3 cellular contexts compared by ENCODE assay signal in the genomic region with DNA sequence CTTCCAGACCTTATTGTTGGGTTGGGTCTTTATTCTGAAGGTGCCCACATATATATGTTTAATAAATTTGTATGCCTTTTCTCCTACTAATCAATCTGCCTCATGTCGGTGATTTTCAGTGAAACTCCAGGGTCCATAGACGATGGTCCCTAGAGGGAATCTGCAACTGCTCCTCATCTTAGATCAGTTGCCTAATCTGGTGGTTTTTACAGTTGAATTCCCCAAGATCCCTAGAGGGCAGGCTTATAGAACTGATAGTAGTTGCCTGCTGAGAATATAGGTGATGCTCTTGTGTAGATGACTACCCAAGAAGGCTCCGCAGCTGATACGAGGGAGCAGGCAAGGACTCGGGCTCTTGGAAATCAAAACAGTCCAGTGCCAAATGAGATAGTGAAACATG.
"Had no signal": no experiment of that assay in that cellular context is flagged by ENCODE, and none has a peak within 500 bp of the region (broad histone marks: within the 10 kb centered on the region; RNA-seq: fewer than 3 reads in every experiment).

No MANE protein-coding gene starts in this region.

- DNase-seq: GDM1, GF-D8 had no signal

- ATAC-seq: GM12878 had no signal

- H3K4me3 ChIP-seq: GM12878 had no signal
